Comparison of ENCODE assay signal across 34 cellular contexts in the genomic region with DNA sequence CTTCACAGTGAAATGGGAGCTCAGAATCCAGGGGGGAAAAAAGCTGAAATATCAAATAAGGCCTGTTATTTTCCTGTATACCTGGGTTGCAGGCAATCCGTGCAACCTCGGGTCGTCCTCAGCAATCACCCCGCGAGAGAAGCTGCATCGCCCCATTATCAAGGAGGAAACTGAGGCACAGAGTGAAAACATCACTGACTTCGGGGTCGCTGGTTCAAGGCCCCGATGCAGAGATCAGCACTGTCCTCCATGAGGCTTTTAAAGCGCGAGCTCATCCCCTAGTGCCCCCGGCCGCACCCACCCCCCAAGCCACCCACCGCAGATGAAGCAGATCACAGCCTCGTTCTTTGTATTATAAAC.
"Had no signal": no experiment of that assay in that cellular context is flagged by ENCODE, and none has a peak within 500 bp of the region (broad histone marks: within the 10 kb centered on the region; RNA-seq: fewer than 3 reads in every experiment).

No MANE protein-coding gene starts in this region.

- H3K36me3 Mint-ChIP-seq: activated naive CD4-positive, alpha-beta T cell treated with anti-CD3 and anti-CD28 coated beads, Interleukin-2, amount 50 U/mL, for 24 hours; brain had no signal

- H3K9me3 ChIP-seq: adrenal gland, ascending aorta, breast epithelium, colonic mucosa had no signal

- H3K36me3 ChIP-seq: breast epithelium, cardiac muscle cell, colonic mucosa had no signal

- ATAC-seq: activated CD4-positive, alpha-beta T cell treated with anti-CD3 and anti-CD28 coated beads for 36 hours; activated CD8-positive, alpha-beta memory T cell treated with anti-CD3 and anti-CD28 coated beads, Interleukin-2, amount 10 ng/mL, durations not matched to agents 7 days and 5 days; activated CD8-positive, alpha-beta T cell treated with anti-CD3 and anti-CD28 coated beads, Interleukin-2, amount 10 ng/mL, durations not matched to agents 7 days and 5 days; activated naive CD8-positive, alpha-beta T cell treated with anti-CD3 and anti-CD28 coated beads, Interleukin-2, amount 50 U/mL, for 24 hours; esophagus mucosa; T-helper 17 cell had no signal

- H3K9me3 Mint-ChIP-seq: activated CD4-positive, alpha-beta memory T cell treated with anti-CD3 and anti-CD28 coated beads for 36 hours; activated CD4-positive, alpha-beta T cell treated with anti-CD3 and anti-CD28 coated beads, Interleukin-2, amount 10 ng/mL, durations not matched to agents 24 days and 14 days; activated naive CD4-positive, alpha-beta T cell treated with anti-CD3 and anti-CD28 coated beads for 36 hours; activated naive CD4-positive, alpha-beta T cell treated with anti-CD3 and anti-CD28 coated beads, Interleukin-2, amount 50 U/mL, for 24 hours; activated naive CD8-positive, alpha-beta T cell treated with anti-CD3 and anti-CD28 coated beads for 36 hours; activated naive CD8-positive, alpha-beta T cell treated with anti-CD3 and anti-CD28 coated beads, Interleukin-2, amount 50 U/mL, for 24 hours; activated T-helper 1 cell treated with anti-CD3 and anti-CD28 coated beads, Interleukin-12 subunit alpha, Interleukin-12 subunit beta, Interleukin-2, Interleukin-4 antibody, amounts not matched to agents 30 ng/mL and 10 ng/mL and 1 ng/mL, durations not matched to agents 14 hours and 24 hours and 36 hours; activated T-helper 2 cell treated with anti-CD3 and anti-CD28 coated beads, Interferon-gamma antibody, Interleukin-2, Interleukin-4, amounts not matched to agents 10 μg/mL and 5 μg/mL and 100 μg/mL, durations not matched to agents 14 hours and 24 hours and 36 hours; T-helper 2 cell treated with Interferon-gamma antibody and Interleukin-4, amounts not matched to agents 5 μg/mL and 100 μg/mL, for 36 hours had no signal

- H3K27ac ChIP-seq: adrenal gland, ascending aorta, breast epithelium, cardiac muscle cell, colonic mucosa had no signal

- H3K4me3 Mint-ChIP-seq: activated CD4-positive, alpha-beta memory T cell treated with anti-CD3 and anti-CD28 coated beads for 36 hours; activated CD4-positive, alpha-beta T cell treated with anti-CD3 and anti-CD28 coated beads for 36 hours; activated CD4-positive, alpha-beta T cell treated with anti-CD3 and anti-CD28 coated beads, Interleukin-2, amount 10 ng/mL, durations not matched to agents 24 days and 14 days; activated CD8-positive, alpha-beta memory T cell treated with anti-CD3 and anti-CD28 coated beads, Interleukin-2, amount 10 ng/mL, durations not matched to agents 7 days and 5 days; activated CD8-positive, alpha-beta T cell treated with anti-CD3 and anti-CD28 coated beads, Interleukin-2, amount 10 ng/mL, durations not matched to agents 7 days and 5 days; activated naive CD4-positive, alpha-beta T cell treated with anti-CD3 and anti-CD28 coated beads for 36 hours; activated naive CD4-positive, alpha-beta T cell treated with anti-CD3 and anti-CD28 coated beads, Interleukin-2, amount 50 U/mL, for 24 hours; activated naive CD8-positive, alpha-beta T cell treated with anti-CD3 and anti-CD28 coated beads for 36 hours; activated naive CD8-positive, alpha-beta T cell treated with anti-CD3 and anti-CD28 coated beads, Interleukin-2, amount 50 U/mL, for 24 hours; activated T-helper 1 cell treated with anti-CD3 and anti-CD28 coated beads, Interleukin-12 subunit alpha, Interleukin-12 subunit beta, Interleukin-2, Interleukin-4 antibody, amounts not matched to agents 30 ng/mL and 10 ng/mL and 1 ng/mL, durations not matched to agents 14 hours and 24 hours and 36 hours; brain; T-helper 17 cell; T-helper 2 cell treated with Interferon-gamma antibody and Interleukin-4, amounts not matched to agents 5 μg/mL and 100 μg/mL, for 36 hours had no signal

- H3K4me3 ChIP-seq: adrenal gland, ascending aorta, breast epithelium, cardiac muscle cell, colonic mucosa had no signal

- DNase-seq: activated CD4-positive, alpha-beta memory T cell treated with anti-CD3 and anti-CD28 coated beads for 36 hours; activated CD4-positive, alpha-beta T cell treated with anti-CD3 and anti-CD28 coated beads for 36 hours; activated CD4-positive, alpha-beta T cell treated with anti-CD3 and anti-CD28 coated beads, Interleukin-2, amount 10 ng/mL, durations not matched to agents 24 days and 14 days; activated CD4-positive, CD25-positive, alpha-beta regulatory T cell; activated CD4-positive, CD25-positive, alpha-beta regulatory T cell treated with anti-CD3 and anti-CD28 coated beads, Interleukin-2, amount 50 U/mL, for 72 hours; activated CD8-positive, alpha-beta memory T cell treated with anti-CD3 and anti-CD28 coated beads, Interleukin-2, amount 10 ng/mL, durations not matched to agents 7 days and 5 days; activated CD8-positive, alpha-beta memory T cell treated with anti-CD3 and anti-CD28 coated beads, Interleukin-2, amount 50 U/mL, for 4 hours; activated CD8-positive, alpha-beta T cell treated with anti-CD3 and anti-CD28 coated beads, Interleukin-2, amount 10 ng/mL, durations not matched to agents 7 days and 5 days; activated effector memory CD4-positive, alpha-beta T cell treated with anti-CD3 and anti-CD28 coated beads, Interleukin-2, amount 50 U/mL, for 16 hours; activated naive CD4-positive, alpha-beta T cell treated with anti-CD3 and anti-CD28 coated beads for 36 hours; activated naive CD8-positive, alpha-beta T cell treated with anti-CD3 and anti-CD28 coated beads for 36 hours; activated naive CD8-positive, alpha-beta T cell treated with anti-CD3 and anti-CD28 coated beads, Interleukin-2, amount 50 U/mL, for 24 hours; activated T-cell treated with anti-CD3 and anti-CD28 coated beads, Interleukin-2, amount 50 U/mL, for 1 hour; activated T-cell treated with anti-CD3 and anti-CD28 coated beads, Interleukin-2, amount 50 U/mL, for 48 hours; adrenal gland; amygdala; colonic mucosa; effector CD8-positive, alpha-beta T cell; foreskin fibroblast; T-helper 1 cell; T-helper 17 cell; T1000 had no signal

- H3K27me3 Mint-ChIP-seq: activated CD4-positive, alpha-beta memory T cell treated with anti-CD3 and anti-CD28 coated beads for 36 hours; activated CD4-positive, alpha-beta T cell treated with anti-CD3 and anti-CD28 coated beads for 36 hours; activated CD4-positive, alpha-beta T cell treated with anti-CD3 and anti-CD28 coated beads, Interleukin-2, amount 10 ng/mL, durations not matched to agents 24 days and 14 days; activated CD8-positive, alpha-beta memory T cell treated with anti-CD3 and anti-CD28 coated beads, Interleukin-2, amount 10 ng/mL, durations not matched to agents 7 days and 5 days; activated naive CD4-positive, alpha-beta T cell treated with anti-CD3 and anti-CD28 coated beads, Interleukin-2, amount 50 U/mL, for 24 hours; activated naive CD8-positive, alpha-beta T cell treated with anti-CD3 and anti-CD28 coated beads for 36 hours; activated naive CD8-positive, alpha-beta T cell treated with anti-CD3 and anti-CD28 coated beads, Interleukin-2, amount 50 U/mL, for 24 hours; T-helper 17 cell had no signal

- H3K27me3 ChIP-seq: adrenal gland, ascending aorta, breast epithelium, cardiac muscle cell, colonic mucosa had no signal

- H3K27ac Mint-ChIP-seq: activated CD4-positive, alpha-beta memory T cell treated with anti-CD3 and anti-CD28 coated beads for 36 hours; activated CD4-positive, alpha-beta T cell treated with anti-CD3 and anti-CD28 coated beads for 36 hours; activated CD4-positive, alpha-beta T cell treated with anti-CD3 and anti-CD28 coated beads, Interleukin-2, amount 10 ng/mL, durations not matched to agents 24 days and 14 days; activated CD8-positive, alpha-beta memory T cell treated with anti-CD3 and anti-CD28 coated beads, Interleukin-2, amount 10 ng/mL, durations not matched to agents 7 days and 5 days; activated CD8-positive, alpha-beta T cell treated with anti-CD3 and anti-CD28 coated beads, Interleukin-2, amount 10 ng/mL, durations not matched to agents 7 days and 5 days; activated naive CD4-positive, alpha-beta T cell treated with anti-CD3 and anti-CD28 coated beads for 36 hours; activated naive CD4-positive, alpha-beta T cell treated with anti-CD3 and anti-CD28 coated beads, Interleukin-2, amount 50 U/mL, for 24 hours; activated naive CD8-positive, alpha-beta T cell treated with anti-CD3 and anti-CD28 coated beads for 36 hours; activated naive CD8-positive, alpha-beta T cell treated with anti-CD3 and anti-CD28 coated beads, Interleukin-2, amount 50 U/mL, for 24 hours; activated T-helper 1 cell treated with anti-CD3 and anti-CD28 coated beads, Interleukin-12 subunit alpha, Interleukin-12 subunit beta, Interleukin-2, Interleukin-4 antibody, amounts not matched to agents 30 ng/mL and 10 ng/mL and 1 ng/mL, durations not matched to agents 14 hours and 24 hours and 36 hours; activated T-helper 2 cell treated with anti-CD3 and anti-CD28 coated beads, Interferon-gamma antibody, Interleukin-2, Interleukin-4, amounts not matched to agents 10 μg/mL and 5 μg/mL and 100 μg/mL, durations not matched to agents 14 hours and 24 hours and 36 hours; brain; T-helper 2 cell treated with Interferon-gamma antibody and Interleukin-4, amounts not matched to agents 5 μg/mL and 100 μg/mL, for 36 hours had no signal

- FAIRE-seq: endometrium, endothelial cell of umbilical vein, frontal cortex had no signal
